Comparison of ENCODE assay signal across 27 cellular contexts in genomic region chr1:31793086-31793485, GRCh38. TPM values are rescaled to one million over a fixed set of nuclear protein-coding genes. Genes with fewer than 3 reads are reported as not detected.
DNase-seq lines count a peak whose midpoint lies in the region; ATAC-seq, FAIRE-seq and TF ChIP-seq lines count a peak whose summit lies in the region.
"Had no signal": no experiment of that assay in that cellular context is flagged by ENCODE, and none has a peak within 500 bp of the region (broad histone marks: within the 10 kb centered on the region; RNA-seq: fewer than 3 reads in every experiment).

No MANE protein-coding gene starts in this region.

- no peaks in the 10 kb centered on the region for H4K20me1 ChIP-seq in HepG2 (ENCODE audit: insufficient read depth, low read length)
- H4K20me1 ChIP-seq in astrocyte (ENCODE audit: insufficient read depth, low read length), result peaks cover 80% of the 10 kb centered on the region
- H4K20me1 ChIP-seq in neural progenitor cell (ENCODE audit: low read depth), result no peaks in the 10 kb centered on the region
- H4K20me1 ChIP-seq in hepatocyte (ENCODE audit: insufficient read depth, poor library complexity, severe bottlenecking), result no peaks in the 10 kb centered on the region

- H3K27ac Mint-ChIP-seq in astrocyte (ENCODE audit: unreplicated experiment), result peak overlapping the region; percentile 58
- peak overlapping the region; percentile 50 for H3K27ac Mint-ChIP-seq in neural progenitor cell
- H3K27ac Mint-ChIP-seq: CD8-positive, alpha-beta memory T cell; effector memory CD8-positive, alpha-beta T cell; GM23338; nephron; stimulated activated naive CD8-positive, alpha-beta T cell treated with anti-CD3 and anti-CD28 coated beads, Interleukin-15, Interleukin-2, amounts not matched to agents 100 ng/mL and 50 ng/mL, for 24 hours had no signal

- H3K27me3 Mint-ChIP-seq in astrocyte (ENCODE audit: low read depth, unreplicated experiment), result peaks cover 10% of the 10 kb centered on the region
- peaks cover 3% of the 10 kb centered on the region for H3K27me3 Mint-ChIP-seq in neural progenitor cell (ENCODE audit: insufficient read depth, low read depth)
- H3K27me3 Mint-ChIP-seq: stimulated activated naive CD8-positive, alpha-beta T cell treated with anti-CD3 and anti-CD28 coated beads, Interleukin-15, Interleukin-2, amounts not matched to agents 100 ng/mL and 50 ng/mL, for 24 hours had no signal

- H3K36me3 ChIP-seq in right lobe of liver (no peaks in the 10 kb centered on the region), HepG2 (replicated peaks in 1 of 2; ENCODE audit: control insufficient read depth in 1 of 2, insufficient read depth in 2 of 2, low read length in 2 of 2) (no peaks in the 10 kb centered on the region), astrocyte (ENCODE audit: insufficient read depth, low read length) (peaks cover 13% of the 10 kb centered on the region), neural progenitor cell (no peaks in the 10 kb centered on the region), uterus (no peaks in the 10 kb centered on the region), hepatocyte (replicated peaks; ENCODE audit: insufficient read depth, low read depth) (no peaks in the 10 kb centered on the region)
- H3K36me3 ChIP-seq: left lung, thyroid gland had no signal

- H3K4me3 Mint-ChIP-seq in astrocyte (ENCODE audit: unreplicated experiment) (peak overlapping the region; percentile 57), neural progenitor cell (no peak overlapping the region)
- H3K4me3 Mint-ChIP-seq: brain; effector memory CD8-positive, alpha-beta T cell; GM23338; nephron; stimulated activated naive CD8-positive, alpha-beta T cell treated with anti-CD3 and anti-CD28 coated beads, Interleukin-15, Interleukin-2, amounts not matched to agents 100 ng/mL and 50 ng/mL, for 24 hours had no signal

- no peak overlapping the region for H2AFZ ChIP-seq in HepG2 (ENCODE audit: low read length)
- no peak overlapping the region for H2AFZ ChIP-seq in astrocyte (ENCODE audit: low read depth, low read length)
- H2AFZ ChIP-seq in neural progenitor cell (replicated peaks), result no peak overlapping the region
- H2AFZ ChIP-seq in hepatocyte, result no peak overlapping the region
- H2AFZ ChIP-seq: GM23338, parathyroid adenoma had no signal

- BruUV-seq in HepG2 (replicated peaks; lab: Mats Ljungman, UMichigan), result no TSS peak

- WGBS in right lobe of liver (ENCODE audit: insufficient coverage, low coverage, low lambda C conversion rate, missing lambda C conversion rate), result 80% methylated on average over 1 of the region's 6 CpGs
- WGBS in HepG2 (ENCODE audit: low lambda C conversion rate), result 48% methylated on average over 5 of the region's 6 CpGs
- 89% methylated on average over 6 of the region's 6 CpGs for WGBS in hepatocyte (ENCODE audit: low lambda C conversion rate, missing lambda C conversion rate)

- DNase-seq in right lobe of liver, result peak in 2 of 3 donors; percentile 16 to 38
- DNase-seq in HepG2 (ENCODE audit: low spot score), result no peak
- DNase-seq in astrocyte (ENCODE audit: low read depth), result no peak
- DNase-seq in neural progenitor cell (ENCODE audit: low spot score), result no peak
- peak; percentile 8 to 13 for DNase-seq in uterus
- no peak for DNase-seq in hepatocyte (ENCODE audit: low spot score)
- DNase-seq: activated CD4-positive, alpha-beta T cell treated with anti-CD3 and anti-CD28 coated beads for 1 hour; effector memory CD8-positive, alpha-beta T cell; foreskin keratinocyte; MG63; NCI-H1417; NCI-H2081 treated with DMSO at 0.1 percent for 48 hours; NCI-H446; right cardiac atrium; Right ventricle myocardium superior; stimulated activated CD4-positive, alpha-beta T cell treated with anti-CD3 and anti-CD28 coated beads, Interleukin-15, amount 100 ng/mL, for 24 hours; thyroid gland had no signal

- ATAC-seq in right lobe of liver (no peak), HepG2 (no peak), GM21515 (IDR thresholded peaks at IDR 0.05; ENCODE audit: unreplicated experiment) (no peak)
- ATAC-seq: effector memory CD8-positive, alpha-beta T cell; esophagus mucosa; foreskin keratinocyte; GM23338; left lung; right cardiac atrium had no signal

- H3F3A ChIP-seq in neural progenitor cell (ENCODE audit: low read depth), result peaks cover 7% of the 10 kb centered on the region

- TF ChIP-seq POLR2A in right lobe of liver (IDR thresholded peaks at IDR 0.05) (no peak), HepG2 (IDR thresholded peaks at IDR 0.05; ENCODE audit: insufficient read depth in 1 of 2, low read depth in 2 of 2, low read length in 2 of 2) (no peak), uterus (IDR thresholded peaks at IDR 0.05) (no peak)

- H3K4me2 ChIP-seq in HepG2 (ENCODE audit: low read depth, low read length) (no peak overlapping the region), astrocyte (ENCODE audit: low read length) (no peak overlapping the region), neural progenitor cell (no peak overlapping the region), hepatocyte (no peak overlapping the region)
- H3K4me2 ChIP-seq: GM23338 had no signal

- H3K36me3 Mint-ChIP-seq in astrocyte (ENCODE audit: low read depth, unreplicated experiment) (no peaks in the 10 kb centered on the region), neural progenitor cell (no peaks in the 10 kb centered on the region)
- H3K36me3 Mint-ChIP-seq: brain; CD8-positive, alpha-beta memory T cell had no signal

- FAIRE-seq in HepG2 (lab: Jason Lieb, UNC), result no peak
- FAIRE-seq in astrocyte (lab: Jason Lieb, UNC), result no peak
- FAIRE-seq: GM19239 had no signal

- CTCF ChIA-PET in HepG2 (lab: Yijun Ruan, JAX; ENCODE audit: low intra/inter-chr PET ratio, low total read pairs), result no interaction called here

- H3K4me3 ChIP-seq in right lobe of liver (no peak overlapping the region), HepG2 (replicated peaks in 1 of 3; ENCODE audit: insufficient read depth in 1 of 3, low read depth in 2 of 3, low read length in 3 of 3) (no peak overlapping the region), astrocyte (ENCODE audit: insufficient read depth, low read depth, low read length) (no peak overlapping the region), neural progenitor cell (no peak overlapping the region), uterus (no peak overlapping the region), hepatocyte (no peak overlapping the region)
- H3K4me3 ChIP-seq: GM23338, left lung, MG63, thyroid gland had no signal

- H3K9me3 ChIP-seq in right lobe of liver (no peaks in the 10 kb centered on the region), HepG2 (ENCODE audit: low read length) (no peaks in the 10 kb centered on the region), astrocyte (ENCODE audit: insufficient read depth, low read depth, low read length) (no peaks in the 10 kb centered on the region), neural progenitor cell (ENCODE audit: low read depth) (no peaks in the 10 kb centered on the region), uterus (no peaks in the 10 kb centered on the region), hepatocyte (ENCODE audit: low read depth) (no peaks in the 10 kb centered on the region)
- H3K9me3 ChIP-seq: left lung, MG63, thyroid gland had no signal

- in situ Hi-C loops in HepG2 (cut with HindIII; ENCODE audit: extremely low pct_ligation_motif_present, low pct_unique_long_range_greater_than_20kb), result no loop called here

- intact Hi-C loops in right lobe of liver (cut with DNase I), result loop anchor here in 1 of 2 donors (5.0 kb wide), 1 partner anchor 131 kb away; no protein-coding TSS in a partner anchor
- intact Hi-C loops in HepG2 (cut with micrococcal nuclease; ENCODE audit: unreplicated experiment), result no loop called here
- intact Hi-C loops in uterus (cut with DNase I; ENCODE audit: low total_unique reads), result no loop called here

- no peaks in the 10 kb centered on the region for H3K79me2 ChIP-seq in HepG2 (ENCODE audit: insufficient read depth, low read length)
- H3K79me2 ChIP-seq in astrocyte (ENCODE audit: insufficient read depth, low read length), result peaks cover 49% of the 10 kb centered on the region
- no peaks in the 10 kb centered on the region for H3K79me2 ChIP-seq in neural progenitor cell (ENCODE audit: low read depth)
- no peaks in the 10 kb centered on the region for H3K79me2 ChIP-seq in hepatocyte
- H3K79me2 ChIP-seq: parathyroid adenoma had no signal

- no peak for TF ChIP-seq EP300 in HepG2 (IDR thresholded peaks at IDR 0.05; ENCODE audit: low read depth in 2 of 2, low read length in 2 of 2)
- no peak for TF ChIP-seq EP300 in HepG2 (CRISPR knock-in tag; IDR thresholded peaks at IDR 0.05; ENCODE audit: borderline replicate concordance)

- H3K9me3 Mint-ChIP-seq in astrocyte (ENCODE audit: unreplicated experiment) (no peaks in the 10 kb centered on the region), neural progenitor cell (no peaks in the 10 kb centered on the region)
- H3K9me3 Mint-ChIP-seq: CD8-positive, alpha-beta memory T cell; effector memory CD8-positive, alpha-beta T cell; GM23338; nephron; stimulated activated naive CD8-positive, alpha-beta T cell treated with anti-CD3 and anti-CD28 coated beads, Interleukin-15, Interleukin-2, amounts not matched to agents 100 ng/mL and 50 ng/mL, for 24 hours had no signal

- no peak for TF ChIP-seq RAD21 in HepG2 (CRISPR knock-in tag; IDR thresholded peaks at IDR 0.05)

- POLR2A ChIA-PET in HepG2 (lab: Yijun Ruan, JAX), result no interaction called here

- no peaks in the 10 kb centered on the region for H3K9me2 ChIP-seq in hepatocyte (replicated peaks; ENCODE audit: insufficient read depth)

- TF ChIP-seq CTCF in right lobe of liver (IDR thresholded peaks at IDR 0.05) (no peak), HepG2 (CRISPR knock-in tag; IDR thresholded peaks at IDR 0.05) (no peak), astrocyte (IDR thresholded peaks at IDR 0.05; ENCODE audit: insufficient read depth, low read depth, low read length) (no peak), neural progenitor cell (IDR thresholded peaks at IDR 0.05) (no peak), uterus (IDR thresholded peaks at IDR 0.05) (no peak), hepatocyte (IDR thresholded peaks at IDR 0.05; ENCODE audit: poor library complexity) (no peak)

- H3K4me1 Mint-ChIP-seq in astrocyte (ENCODE audit: low read depth, unreplicated experiment), result peaks cover 24% of the 10 kb centered on the region
- H3K4me1 Mint-ChIP-seq in neural progenitor cell, result peaks cover 20% of the 10 kb centered on the region

- H3K27ac ChIP-seq in right lobe of liver (no peak overlapping the region), HepG2 (ENCODE audit: extremely low read length, insufficient read depth, low read length) (no peak overlapping the region), astrocyte (ENCODE audit: low read depth, low read length) (no peak overlapping the region), neural progenitor cell (no peak overlapping the region), uterus (no peak overlapping the region), hepatocyte (no peak overlapping the region)
- H3K27ac ChIP-seq: foreskin keratinocyte, left lung, parathyroid adenoma, thyroid gland had no signal

- no peaks in the 10 kb centered on the region for H3K27me3 ChIP-seq in right lobe of liver
- peaks cover 3 to 26% of the 10 kb centered on the region in 2 experiments; a peak in 3 of 5 replicates for H3K27me3 ChIP-seq in HepG2 (ENCODE audit: control insufficient read depth in 1 of 2, insufficient read depth in 2 of 2, low read length in 2 of 2)
- H3K27me3 ChIP-seq in astrocyte (ENCODE audit: insufficient read depth, low read length), result no peaks in the 10 kb centered on the region
- H3K27me3 ChIP-seq in neural progenitor cell, result no peaks in the 10 kb centered on the region
- H3K27me3 ChIP-seq in uterus, result no peaks in the 10 kb centered on the region
- H3K27me3 ChIP-seq in hepatocyte, result no peaks in the 10 kb centered on the region
- H3K27me3 ChIP-seq: foreskin keratinocyte, MG63, thyroid gland had no signal

- H3K9ac ChIP-seq in HepG2 (ENCODE audit: insufficient read depth, low read depth, low read length) (no peak overlapping the region), astrocyte (ENCODE audit: low read length) (no peak overlapping the region), neural progenitor cell (no peak overlapping the region)
- H3K9ac ChIP-seq: parathyroid adenoma had no signal

- H3K4me1 ChIP-seq in right lobe of liver, result no peaks in the 10 kb centered on the region
- peaks cover 18% of the 10 kb centered on the region for H3K4me1 ChIP-seq in HepG2 (ENCODE audit: insufficient read depth, low read length)
- H3K4me1 ChIP-seq in astrocyte (ENCODE audit: insufficient read depth, low read length), result peaks cover 57% of the 10 kb centered on the region
- H3K4me1 ChIP-seq in neural progenitor cell, result peaks cover 10% of the 10 kb centered on the region
- H3K4me1 ChIP-seq in uterus, result peaks cover 0 to 2% of the 10 kb centered on the region in 2 donors
- no peaks in the 10 kb centered on the region for H3K4me1 ChIP-seq in hepatocyte (ENCODE audit: insufficient read depth)
- H3K4me1 ChIP-seq: parathyroid adenoma had no signal

RNA-seq across cellular contexts. Expression of gene SPOCD1, which starts 22.7 kb away (rescaled TPM):
- total RNA-seq in right lobe of liver, result under 1 TPM in 4 of 6 experiments, not detected in 2; 0.15 to 0.74 (median 0.36) TPM
- total RNA-seq in HepG2 (2016; rRNA removed; fragmentation: Illumina TruSeq; extraction: Trizol), result 0.08 and 0.24 TPM in 2 replicates
- total RNA-seq in HepG2 (2016; cell fraction: cytosol; rRNA removed; fragmentation: Illumina TruSeq; extraction: Trizol; ENCODE audit: low read depth), result not detected in 2 replicates
- 0.12 and 0.15 TPM in 2 replicates for total RNA-seq in HepG2 (2016; cell fraction: insoluble cytoplasmic fraction; rRNA removed; fragmentation: Illumina TruSeq; extraction: Trizol)
- total RNA-seq in HepG2 (2016; cell fraction: membrane; rRNA removed; fragmentation: Illumina TruSeq; extraction: Trizol), result 0.09 and 0.17 TPM in 2 replicates
- total RNA-seq in HepG2 (2016; cell fraction: nucleus; rRNA removed; fragmentation: Illumina TruSeq; extraction: Trizol), result 0.09 TPM in 1 of 2 replicates, not detected in the other
- polyA plus RNA-seq in HepG2 (2011; rRNA removed), result 0.26 and 0.29 TPM in 2 replicates
- 0.09 and 0.24 TPM in 2 replicates for polyA plus RNA-seq in HepG2 (2011; cell fraction: cytosol; rRNA removed)
- 0.57 and 0.74 TPM in 2 replicates for polyA plus RNA-seq in HepG2 (2011; cell fraction: nucleus; rRNA removed)
- polyA plus RNA-seq in HepG2 (2012), result 0.07 and 0.09 TPM in 2 replicates
- not detected in 2 replicates for polyA plus RNA-seq in HepG2 (2016; cell fraction: cytosol; fragmentation: Illumina TruSeq; extraction: Trizol; ENCODE audit: low read depth)
- 0.24 TPM in 1 of 2 replicates, not detected in the other for polyA plus RNA-seq in HepG2 (2016; cell fraction: insoluble cytoplasmic fraction; fragmentation: Illumina TruSeq; extraction: Trizol; ENCODE audit: low read depth)
- 0.12 TPM in 1 of 2 replicates, not detected in the other for polyA plus RNA-seq in HepG2 (2016; cell fraction: membrane; fragmentation: Illumina TruSeq; extraction: Trizol; ENCODE audit: low read depth)
- polyA plus RNA-seq in HepG2 (2016; cell fraction: nucleus; fragmentation: Illumina TruSeq; extraction: Trizol; ENCODE audit: insufficient read depth, low read depth), result 0.65 and 1.1 TPM in 2 replicates
- polyA minus RNA-seq in HepG2 (2011; rRNA and poly(A)+ RNA removed; ENCODE audit: low replicate concordance), result 1.4 and 1.6 TPM in 2 replicates
- not detected in 2 replicates for polyA minus RNA-seq in HepG2 (2011; cell fraction: cytosol; rRNA and poly(A)+ RNA removed)
- not detected in 2 replicates for polyA minus RNA-seq in HepG2 (2011; cell fraction: nucleus; rRNA and poly(A)+ RNA removed)
- 27.8 and 28.0 TPM in 2 replicates for total RNA-seq in astrocyte
- 1.4 and 3.1 TPM in 2 replicates for total RNA-seq in neural progenitor cell (ENCODE audit: low replicate concordance)
- total RNA-seq in uterus, result 1 to 10 TPM in 2 of 4 donors, not detected in 2; 1.2 to 1.5 TPM
- total RNA-seq in hepatocyte, result 1.4 and 2.3 TPM in 2 replicates
- 2.8 and 2.9 TPM in 2 replicates for polyA plus RNA-seq in hepatocyte
- total RNA-seq: Right ventricle myocardium superior had no signal
- polyA plus RNA-seq: CD8-positive, alpha-beta memory T cell had no signal

RNA-seq across cellular contexts. Expression of gene ADGRB2, which starts 28.9 kb away (rescaled TPM):
- under 1 TPM in 2 of 6 experiments, not detected in 4; 0.06 TPM for total RNA-seq in right lobe of liver
- total RNA-seq in HepG2 (2016; rRNA removed; fragmentation: Illumina TruSeq; extraction: Trizol), result 0.09 TPM in 1 of 2 replicates, not detected in the other
- total RNA-seq in HepG2 (2016; cell fraction: cytosol; rRNA removed; fragmentation: Illumina TruSeq; extraction: Trizol; ENCODE audit: low read depth), result not detected in 2 replicates
- 0.04 TPM in 1 of 2 replicates, not detected in the other for total RNA-seq in HepG2 (2016; cell fraction: insoluble cytoplasmic fraction; rRNA removed; fragmentation: Illumina TruSeq; extraction: Trizol)
- total RNA-seq in HepG2 (2016; cell fraction: membrane; rRNA removed; fragmentation: Illumina TruSeq; extraction: Trizol), result not detected in 2 replicates
- 0.09 TPM in 1 of 2 replicates, not detected in the other for total RNA-seq in HepG2 (2016; cell fraction: nucleus; rRNA removed; fragmentation: Illumina TruSeq; extraction: Trizol)
- polyA plus RNA-seq in HepG2 (2011; rRNA removed), result 0.03 TPM in 1 of 2 replicates, not detected in the other
- polyA plus RNA-seq in HepG2 (2011; cell fraction: cytosol; rRNA removed), result 0.04 TPM in 1 of 2 replicates, not detected in the other
- polyA plus RNA-seq in HepG2 (2011; cell fraction: nucleus; rRNA removed), result 0.14 and 0.31 TPM in 2 replicates
- 0.07 TPM in 1 of 2 replicates, not detected in the other for polyA plus RNA-seq in HepG2 (2012)
- not detected in 2 replicates for polyA plus RNA-seq in HepG2 (2016; cell fraction: cytosol; fragmentation: Illumina TruSeq; extraction: Trizol; ENCODE audit: low read depth)
- not detected in 2 replicates for polyA plus RNA-seq in HepG2 (2016; cell fraction: insoluble cytoplasmic fraction; fragmentation: Illumina TruSeq; extraction: Trizol; ENCODE audit: low read depth)
- not detected in 2 replicates for polyA plus RNA-seq in HepG2 (2016; cell fraction: membrane; fragmentation: Illumina TruSeq; extraction: Trizol; ENCODE audit: low read depth)
- polyA plus RNA-seq in HepG2 (2016; cell fraction: nucleus; fragmentation: Illumina TruSeq; extraction: Trizol; ENCODE audit: insufficient read depth, low read depth), result 0.29 TPM in 1 of 2 replicates, not detected in the other
- 2.1 TPM in 1 of 2 replicates, not detected in the other for polyA minus RNA-seq in HepG2 (2011; rRNA and poly(A)+ RNA removed; ENCODE audit: low replicate concordance)
- polyA minus RNA-seq in HepG2 (2011; cell fraction: cytosol; rRNA and poly(A)+ RNA removed), result not detected in 2 replicates
- polyA minus RNA-seq in HepG2 (2011; cell fraction: nucleus; rRNA and poly(A)+ RNA removed), result not detected in 2 replicates
- 25.1 and 25.8 TPM in 2 replicates for total RNA-seq in astrocyte
- total RNA-seq in neural progenitor cell (ENCODE audit: low replicate concordance), result 7.1 and 21.2 TPM in 2 replicates
- total RNA-seq in uterus, result 10 to 100 TPM in 1 of 4 donors, 1 to 10 TPM in 1, under 1 TPM in 1, not detected in 1; 0.77 to 31.0 (median 3.7) TPM
- 6.0 and 10.5 TPM in 2 replicates for total RNA-seq in hepatocyte
- 7.7 and 7.8 TPM in 2 replicates for polyA plus RNA-seq in hepatocyte

Comparison
In these comparisons a context has a peak if more than half of its experiments do, and no peak if none do; other contexts are left out.
1. DNase-seq: peak in right lobe of liver (2 of 3) and uterus (2 of 2); none in HepG2 (single experiment), astrocyte (single experiment), neural progenitor cell (single experiment) and hepatocyte (single experiment).